In the genomic region with DNA sequence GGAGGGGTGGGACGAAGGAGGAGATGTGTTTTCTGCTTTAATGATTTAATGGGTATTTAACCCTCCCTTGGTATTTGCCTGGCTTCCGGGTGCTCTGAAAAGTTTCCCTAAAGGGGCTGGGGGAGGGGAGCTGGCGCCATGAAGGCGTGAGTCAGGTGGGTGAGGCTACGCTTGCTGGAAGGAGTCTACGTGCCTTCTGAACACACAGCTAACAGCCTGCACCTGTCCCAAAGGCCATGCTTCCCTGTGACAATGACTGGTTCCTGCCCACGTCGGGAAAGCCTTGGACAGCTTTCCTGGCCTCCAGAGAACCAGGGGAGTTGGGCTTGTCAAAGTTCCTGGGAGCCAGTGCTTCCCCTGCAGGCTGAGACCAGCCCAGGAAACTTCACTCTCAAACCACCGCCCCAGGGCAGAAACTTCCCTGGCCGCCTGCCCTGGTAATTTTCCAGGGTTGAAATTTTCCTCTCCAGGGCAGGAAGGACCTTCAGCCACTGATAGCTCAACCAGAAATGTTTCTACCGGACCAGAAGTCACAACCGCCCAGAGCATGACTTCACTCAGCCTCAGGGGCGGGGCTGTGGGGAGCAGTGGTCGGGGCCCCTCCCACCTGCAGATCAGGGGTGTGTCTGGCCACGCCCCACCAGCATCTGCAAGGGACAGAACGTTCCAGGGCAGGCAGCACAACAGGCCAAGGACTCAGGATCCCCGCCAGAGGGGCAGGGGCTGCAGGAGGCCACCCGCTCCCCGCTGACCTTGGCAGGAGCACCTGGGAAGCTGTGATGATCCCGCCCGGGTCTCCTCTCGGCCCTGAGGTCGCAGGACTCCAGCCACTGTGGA, we compare ENCODE assay signal across 8 cellular contexts. TPM values are rescaled to one million over a fixed set of nuclear protein-coding genes. Genes with fewer than 3 reads are reported as not detected.
DNase-seq lines count a peak whose midpoint lies in the region; ATAC-seq and TF ChIP-seq lines count a peak whose summit lies in the region.

No MANE protein-coding gene starts in this region.

- TF ChIP-seq CTCF in AG10803 (conservative IDR thresholded peaks at IDR 0.05; ENCODE audit: low read length) = peak; percentile 14; the same call in 1 of the 2 replicates

- no peaks in the 10 kb centered on the region for H3K9me3 Mint-ChIP-seq in activated CD8-positive, alpha-beta memory T cell treated with anti-CD3 and anti-CD28 coated beads, Interleukin-2, amount 10 ng/mL, durations not matched to agents 7 days and 5 days (ENCODE audit: low read depth)
- H3K9me3 Mint-ChIP-seq in stimulated activated naive B cell treated with anti-CD40 and anti-IgM and Interleukin-4, amounts not matched to agents 10 μg/mL and 1 μg/mL and 100 μg/mL, for 72 hours = no peaks in the 10 kb centered on the region

- peak overlapping the region; percentile 53 for H3K4me3 Mint-ChIP-seq in activated CD8-positive, alpha-beta memory T cell treated with anti-CD3 and anti-CD28 coated beads, Interleukin-2, amount 10 ng/mL, durations not matched to agents 7 days and 5 days
- H3K4me3 Mint-ChIP-seq in stimulated activated naive B cell treated with anti-CD40 and anti-IgM and Interleukin-4, amounts not matched to agents 10 μg/mL and 1 μg/mL and 100 μg/mL, for 72 hours = peak overlapping the region; percentile 83 to 84

- peaks cover 43% of the 10 kb centered on the region for H3K4me1 Mint-ChIP-seq in activated CD8-positive, alpha-beta memory T cell treated with anti-CD3 and anti-CD28 coated beads, Interleukin-2, amount 10 ng/mL, durations not matched to agents 7 days and 5 days
- peaks cover 7 to 50% of the 10 kb centered on the region in 2 donors for H3K4me1 Mint-ChIP-seq in stimulated activated naive B cell treated with anti-CD40 and anti-IgM and Interleukin-4, amounts not matched to agents 10 μg/mL and 1 μg/mL and 100 μg/mL, for 72 hours

- peak; percentile 75 for DNase-seq in AG10803 (ENCODE audit: low read depth)
- peak; percentile 89 for DNase-seq in NOMO-1 treated with DMSO at 0.1 percent for 48 hours (lab: John Stamatoyannopoulos, UW; ENCODE audit: unreplicated experiment)
- DNase-seq in activated CD8-positive, alpha-beta memory T cell treated with anti-CD3 and anti-CD28 coated beads, Interleukin-2, amount 10 ng/mL, durations not matched to agents 7 days and 5 days = peak; percentile 97
- peak; percentile 97 for DNase-seq in epidermal melanocyte (ENCODE audit: insufficient read length, low spot score)
- peak; percentile 86 for DNase-seq in myocyte (ENCODE audit: low read depth)
- peak; percentile 85 for DNase-seq in stimulated activated naive B cell treated with anti-CD40 and anti-IgM and Interleukin-4, amounts not matched to agents 10 μg/mL and 1 μg/mL and 100 μg/mL, for 72 hours

- CTCF ChIA-PET in activated CD8-positive, alpha-beta memory T cell treated with anti-CD3 and anti-CD28 coated beads, Interleukin-2, amount 10 ng/mL, durations not matched to agents 7 days and 5 days (lab: Charles Lee) = interaction anchor here (0.7 to 1.7 kb wide), 15 partner anchors 14 to 440 kb away, joined by 3 to 11 read pairs (median 4); a partner anchor contains a TSS

- H3K36me3 Mint-ChIP-seq in activated CD8-positive, alpha-beta memory T cell treated with anti-CD3 and anti-CD28 coated beads, Interleukin-2, amount 10 ng/mL, durations not matched to agents 7 days and 5 days = no peaks in the 10 kb centered on the region
- no peaks in the 10 kb centered on the region for H3K36me3 Mint-ChIP-seq in stimulated activated naive B cell treated with anti-CD40 and anti-IgM and Interleukin-4, amounts not matched to agents 10 μg/mL and 1 μg/mL and 100 μg/mL, for 72 hours

- no peak overlapping the region for H3K4me3 ChIP-seq in AG10803 (ENCODE audit: low read length)

- ATAC-seq in GM18873 (IDR thresholded peaks at IDR 0.05; ENCODE audit: low FRiP score, unreplicated experiment) (peak; percentile 58), HG03097 (IDR thresholded peaks at IDR 0.05; ENCODE audit: low FRiP score, unreplicated experiment) (peak; percentile 64)
- peak; percentile 96 for ATAC-seq in activated CD8-positive, alpha-beta memory T cell treated with anti-CD3 and anti-CD28 coated beads, Interleukin-2, amount 10 ng/mL, durations not matched to agents 7 days and 5 days
- peak; percentile 81 to 87 for ATAC-seq in stimulated activated naive B cell treated with anti-CD40 and anti-IgM and Interleukin-4, amounts not matched to agents 10 μg/mL and 1 μg/mL and 100 μg/mL, for 72 hours (replicated peaks)

- no peaks in the 10 kb centered on the region for H3K27me3 Mint-ChIP-seq in activated CD8-positive, alpha-beta memory T cell treated with anti-CD3 and anti-CD28 coated beads, Interleukin-2, amount 10 ng/mL, durations not matched to agents 7 days and 5 days
- no peaks in the 10 kb centered on the region for H3K27me3 Mint-ChIP-seq in stimulated activated naive B cell treated with anti-CD40 and anti-IgM and Interleukin-4, amounts not matched to agents 10 μg/mL and 1 μg/mL and 100 μg/mL, for 72 hours

- H3K27ac Mint-ChIP-seq in activated CD8-positive, alpha-beta memory T cell treated with anti-CD3 and anti-CD28 coated beads, Interleukin-2, amount 10 ng/mL, durations not matched to agents 7 days and 5 days = peak overlapping the region; percentile 96
- peak overlapping the region; percentile 98 for H3K27ac Mint-ChIP-seq in stimulated activated naive B cell treated with anti-CD40 and anti-IgM and Interleukin-4, amounts not matched to agents 10 μg/mL and 1 μg/mL and 100 μg/mL, for 72 hours

RNA-seq across cellular contexts. Expression of a gene that starts 18.6 kb away (rescaled TPM):
- total RNA-seq in activated CD8-positive, alpha-beta memory T cell treated with anti-CD3 and anti-CD28 coated beads, Interleukin-2, amount 10 ng/mL, durations not matched to agents 7 days and 5 days = 10 to 100 TPM; 74.7 to 79.2 TPM
- 0.11 and 0.16 TPM in 2 replicates for total RNA-seq in myocyte
- polyA plus RNA-seq in myocyte (2012) = 0.32 TPM

Comparison
In these comparisons a context has a peak if more than half of its experiments do, and no peak if none do; other contexts are left out.
1. RNA of a gene that starts 18.6 kb away (total RNA-seq): 74.7 to 79.2 TPM in activated CD8-positive, alpha-beta memory T cell treated with anti-CD3 and anti-CD28 coated beads, Interleukin-2, amount 10 ng/mL, durations not matched to agents 7 days and 5 days; 0.11 to 0.16 TPM in myocyte; every median in the first group is over 10 times any median in the second.
2. Peak in every context shown above with its lines, with median percentiles within 50 percentile points of each other: DNase-seq and ATAC-seq.